Comparison of ENCODE assay signal across 21 cellular contexts in genomic region chr11:31366795-31367194, GRCh38. TPM values are rescaled to one million over a fixed set of nuclear protein-coding genes. Genes with fewer than 3 reads are reported as not detected.
DNase-seq lines count a peak whose midpoint lies in the region; ATAC-seq and TF ChIP-seq lines count a peak whose summit lies in the region.
"Had no signal": no experiment of that assay in that cellular context is flagged by ENCODE, and none has a peak within 500 bp of the region (broad histone marks: within the 10 kb centered on the region; RNA-seq: fewer than 3 reads in every experiment).

No MANE protein-coding gene starts in this region.

- no peak overlapping the region for H3K4me3 Mint-ChIP-seq in activated naive CD4-positive, alpha-beta T cell treated with anti-CD3 and anti-CD28 coated beads, Interleukin-2, amount 10 ng/mL, durations not matched to agents 7 days and 5 days
- H3K4me3 Mint-ChIP-seq in activated CD4-positive, alpha-beta memory T cell treated with anti-CD3 and anti-CD28 coated beads, Interleukin-2, amount 10 ng/mL, durations not matched to agents 7 days and 5 days: no peak overlapping the region
- peak overlapping the region; percentile 6 to 35 (median 11) for H3K4me3 Mint-ChIP-seq in nephron

- H3K4me3 ChIP-seq in Loucy (ENCODE audit: low read length, poor library complexity, severe bottlenecking) (no peak overlapping the region), left lung (no peak overlapping the region)
- H3K4me3 ChIP-seq: heart left ventricle, prostate gland, sigmoid colon, SK-N-MC, transverse colon had no signal

- no peak overlapping the region for H2AFZ ChIP-seq in Loucy (ENCODE audit: low read length)

- no peak overlapping the region for H3K27ac Mint-ChIP-seq in activated naive CD4-positive, alpha-beta T cell treated with anti-CD3 and anti-CD28 coated beads, Interleukin-2, amount 10 ng/mL, durations not matched to agents 7 days and 5 days
- H3K27ac Mint-ChIP-seq in activated naive CD4-positive, alpha-beta T cell treated with anti-CD3 and anti-CD28 coated beads, Interleukin-2, amount 50 U/mL, for 72 hours: no peak overlapping the region
- H3K27ac Mint-ChIP-seq in activated CD4-positive, alpha-beta memory T cell treated with anti-CD3 and anti-CD28 coated beads, Interleukin-2, amount 10 ng/mL, durations not matched to agents 7 days and 5 days: no peak overlapping the region
- no peak overlapping the region for H3K27ac Mint-ChIP-seq in nephron

- POLR2A ChIA-PET in activated CD4-positive, alpha-beta memory T cell treated with anti-CD3 and anti-CD28 coated beads, Interleukin-2, amount 10 ng/mL, durations not matched to agents 7 days and 5 days (lab: Charles Lee): no interaction called here

- no peak for TF ChIP-seq CTCF in Loucy (conservative IDR thresholded peaks at IDR 0.05; ENCODE audit: low read length)
- TF ChIP-seq CTCF in nephron (IDR thresholded peaks at IDR 0.05; ENCODE audit: unreplicated experiment in 3 of 3): no peak
- TF ChIP-seq CTCF in left lung (IDR thresholded peaks at IDR 0.05): no peak

- peaks cover 42% of the 10 kb centered on the region for H3K4me1 Mint-ChIP-seq in activated naive CD4-positive, alpha-beta T cell treated with anti-CD3 and anti-CD28 coated beads, Interleukin-2, amount 10 ng/mL, durations not matched to agents 7 days and 5 days
- peaks cover 43% of the 10 kb centered on the region for H3K4me1 Mint-ChIP-seq in activated CD4-positive, alpha-beta memory T cell treated with anti-CD3 and anti-CD28 coated beads, Interleukin-2, amount 10 ng/mL, durations not matched to agents 7 days and 5 days
- peaks cover 21% of the 10 kb centered on the region for H3K4me1 Mint-ChIP-seq in nephron

- no peak overlapping the region for H3K27ac ChIP-seq in left lung
- H3K27ac ChIP-seq: epithelial cell of prostate, heart left ventricle, prostate gland, sigmoid colon, SK-N-MC, transverse colon had no signal

- peak overlapping the region; percentile 45 for H3K4me2 ChIP-seq in Loucy (ENCODE audit: low read depth, low read length, poor library complexity, severe bottlenecking)

- H3K27me3 Mint-ChIP-seq in activated naive CD4-positive, alpha-beta T cell treated with anti-CD3 and anti-CD28 coated beads, Interleukin-2, amount 10 ng/mL, durations not matched to agents 7 days and 5 days: peaks cover 6% of the 10 kb centered on the region
- H3K27me3 Mint-ChIP-seq in activated CD4-positive, alpha-beta memory T cell treated with anti-CD3 and anti-CD28 coated beads, Interleukin-2, amount 10 ng/mL, durations not matched to agents 7 days and 5 days: peaks cover 4% of the 10 kb centered on the region
- H3K27me3 Mint-ChIP-seq in nephron (ENCODE audit: low read depth): peaks cover 9% of the 10 kb centered on the region

- H3K9me2 ChIP-seq in Loucy (replicated peaks; ENCODE audit: low read depth, low read length): no peaks in the 10 kb centered on the region

- CTCF ChIA-PET in activated naive CD4-positive, alpha-beta T cell treated with anti-CD3 and anti-CD28 coated beads, Interleukin-2, amount 10 ng/mL, durations not matched to agents 7 days and 5 days (lab: Charles Lee): no interaction called here
- CTCF ChIA-PET in activated CD4-positive, alpha-beta memory T cell treated with anti-CD3 and anti-CD28 coated beads, Interleukin-2, amount 10 ng/mL, durations not matched to agents 7 days and 5 days (lab: Charles Lee): interaction anchor here (0.8 kb wide), 1 partner anchor 52 kb away, joined by 5 read pairs; no protein-coding TSS in a partner anchor

- H3K36me3 ChIP-seq in Loucy (ENCODE audit: insufficient read depth, low read length) (no peaks in the 10 kb centered on the region), left lung (no peaks in the 10 kb centered on the region)
- H3K36me3 ChIP-seq: heart left ventricle, prostate gland, sigmoid colon, transverse colon had no signal

- H3K9ac ChIP-seq in Loucy (ENCODE audit: low read depth, low read length, poor library complexity, severe bottlenecking): no peak overlapping the region

- peaks cover 29% of the 10 kb centered on the region for H3K4me1 ChIP-seq in Loucy (ENCODE audit: insufficient read depth, low read length, poor library complexity, severe bottlenecking)
- peaks cover 7 to 17% of the 10 kb centered on the region in 2 donors for H3K4me1 ChIP-seq in left lung
- H3K4me1 ChIP-seq: prostate gland had no signal

- intact Hi-C loops in left lung (cut with DNase I): no loop called here

- no peak for ATAC-seq in activated naive CD4-positive, alpha-beta T cell treated with anti-CD3 and anti-CD28 coated beads, Interleukin-2, amount 50 U/mL, for 72 hours
- no peak for ATAC-seq in left lung
- ATAC-seq: activated CD4-positive, CD25-positive, alpha-beta regulatory T cell treated with anti-CD3 and anti-CD28 coated beads, Interleukin-2, amount 50 U/mL, for 24 hours; HCT116; heart left ventricle had no signal

- no peaks in the 10 kb centered on the region for H3F3A ChIP-seq in Loucy (ENCODE audit: low read depth)

- no peaks in the 10 kb centered on the region for H4K20me1 ChIP-seq in Loucy (ENCODE audit: insufficient read depth, low read length, poor library complexity, severe bottlenecking)

- DNase-seq in activated naive CD4-positive, alpha-beta T cell treated with anti-CD3 and anti-CD28 coated beads, Interleukin-2, amount 10 ng/mL, durations not matched to agents 7 days and 5 days: peak; percentile 43
- no peak for DNase-seq in activated naive CD4-positive, alpha-beta T cell treated with anti-CD3 and anti-CD28 coated beads, Interleukin-2, amount 50 U/mL, for 72 hours (ENCODE audit: low spot score in 2 of 2)
- peak; percentile 34 for DNase-seq in activated CD4-positive, alpha-beta memory T cell treated with anti-CD3 and anti-CD28 coated beads, Interleukin-2, amount 10 ng/mL, durations not matched to agents 7 days and 5 days
- DNase-seq in KG1 (lab: John Stamatoyannopoulos, UW) (no peak), left lung (no peak)
- DNase-seq: foreskin fibroblast, heart left ventricle, NCI-H2081, NCI-H774, sigmoid colon, T-helper 9 cell, transverse colon had no signal

- H3K27me3 ChIP-seq in Loucy (ENCODE audit: insufficient read depth, low read length, poor library complexity, severe bottlenecking): no peaks in the 10 kb centered on the region
- peaks cover 0 to 9% of the 10 kb centered on the region in 2 donors for H3K27me3 ChIP-seq in left lung
- H3K27me3 ChIP-seq: sigmoid colon had no signal

- H3K9me3 ChIP-seq in Loucy (ENCODE audit: insufficient read depth, low read depth, low read length): no peaks in the 10 kb centered on the region
- H3K9me3 ChIP-seq in left lung: no peaks in the 10 kb centered on the region
- H3K9me3 ChIP-seq: heart left ventricle, prostate gland, sigmoid colon, transverse colon had no signal

- H3K36me3 Mint-ChIP-seq in activated naive CD4-positive, alpha-beta T cell treated with anti-CD3 and anti-CD28 coated beads, Interleukin-2, amount 10 ng/mL, durations not matched to agents 7 days and 5 days: no peaks in the 10 kb centered on the region
- H3K36me3 Mint-ChIP-seq in activated naive CD4-positive, alpha-beta T cell treated with anti-CD3 and anti-CD28 coated beads, Interleukin-2, amount 50 U/mL, for 72 hours: peaks cover 0 to 9% of the 10 kb centered on the region in 2 donors
- H3K36me3 Mint-ChIP-seq in activated CD4-positive, alpha-beta memory T cell treated with anti-CD3 and anti-CD28 coated beads, Interleukin-2, amount 10 ng/mL, durations not matched to agents 7 days and 5 days (ENCODE audit: low read depth): peaks cover 3% of the 10 kb centered on the region
- no peaks in the 10 kb centered on the region for H3K36me3 Mint-ChIP-seq in nephron (ENCODE audit: low read depth)
- H3K36me3 Mint-ChIP-seq: CD14-positive monocyte had no signal

- peaks cover 9% of the 10 kb centered on the region for H3K79me2 ChIP-seq in Loucy (ENCODE audit: insufficient read depth, low read length)

- H3K9me3 Mint-ChIP-seq in activated naive CD4-positive, alpha-beta T cell treated with anti-CD3 and anti-CD28 coated beads, Interleukin-2, amount 10 ng/mL, durations not matched to agents 7 days and 5 days: no peaks in the 10 kb centered on the region
- H3K9me3 Mint-ChIP-seq in activated naive CD4-positive, alpha-beta T cell treated with anti-CD3 and anti-CD28 coated beads, Interleukin-2, amount 50 U/mL, for 72 hours: no peaks in the 10 kb centered on the region
- no peaks in the 10 kb centered on the region for H3K9me3 Mint-ChIP-seq in activated CD4-positive, alpha-beta memory T cell treated with anti-CD3 and anti-CD28 coated beads, Interleukin-2, amount 10 ng/mL, durations not matched to agents 7 days and 5 days
- no peaks in the 10 kb centered on the region for H3K9me3 Mint-ChIP-seq in nephron
- H3K9me3 Mint-ChIP-seq: CD14-positive monocyte had no signal

RNA-seq across cellular contexts. Expression of gene DCDC1, which starts 2.7 kb away (rescaled TPM):
- under 1 TPM in 1 of 2 donors, not detected in 1; 0.47 TPM for total RNA-seq in activated naive CD4-positive, alpha-beta T cell treated with anti-CD3 and anti-CD28 coated beads, Interleukin-2, amount 50 U/mL, for 72 hours
- total RNA-seq in activated CD4-positive, alpha-beta memory T cell treated with anti-CD3 and anti-CD28 coated beads, Interleukin-2, amount 10 ng/mL, durations not matched to agents 7 days and 5 days: not detected
- 1 to 10 TPM in 1 of 2 donors, under 1 TPM in 1; 0.09 to 1.8 TPM for total RNA-seq in left lung
- total RNA-seq: chondrocyte had no signal

RNA-seq across cellular contexts. Expression of gene DNAJC24, which starts 2.9 kb away (rescaled TPM):
- 10 to 100 TPM; 13.3 to 14.9 TPM for total RNA-seq in activated naive CD4-positive, alpha-beta T cell treated with anti-CD3 and anti-CD28 coated beads, Interleukin-2, amount 50 U/mL, for 72 hours
- total RNA-seq in activated CD4-positive, alpha-beta memory T cell treated with anti-CD3 and anti-CD28 coated beads, Interleukin-2, amount 10 ng/mL, durations not matched to agents 7 days and 5 days: 10 to 100 TPM; 13.4 to 14.5 TPM
- total RNA-seq in left lung: 10 to 100 TPM; 10.8 to 12.5 TPM

Comparison
In these comparisons a context has a peak if more than half of its experiments do, and no peak if none do; other contexts are left out.
1. DNase-seq: peak in activated naive CD4-positive, alpha-beta T cell treated with anti-CD3 and anti-CD28 coated beads, Interleukin-2, amount 10 ng/mL, durations not matched to agents 7 days and 5 days (single experiment) and activated CD4-positive, alpha-beta memory T cell treated with anti-CD3 and anti-CD28 coated beads, Interleukin-2, amount 10 ng/mL, durations not matched to agents 7 days and 5 days (single experiment); none in activated naive CD4-positive, alpha-beta T cell treated with anti-CD3 and anti-CD28 coated beads, Interleukin-2, amount 50 U/mL, for 72 hours (0 of 2), KG1 (single experiment) and left lung (0 of 2).
2. H3K4me3 Mint-ChIP-seq: peak in nephron (3 of 3); none in activated naive CD4-positive, alpha-beta T cell treated with anti-CD3 and anti-CD28 coated beads, Interleukin-2, amount 10 ng/mL, durations not matched to agents 7 days and 5 days (single experiment) and activated CD4-positive, alpha-beta memory T cell treated with anti-CD3 and anti-CD28 coated beads, Interleukin-2, amount 10 ng/mL, durations not matched to agents 7 days and 5 days (single experiment).